ENCODE assay signal across 18 cellular contexts in genomic region chr3:29406433-29406832, GRCh38.
DNase-seq lines count a peak whose midpoint lies in the region; ATAC-seq, FAIRE-seq and TF ChIP-seq lines count a peak whose summit lies in the region.
"Had no signal": no experiment of that assay in that cellular context is flagged by ENCODE, and none has a peak within 500 bp of the region (broad histone marks: within the 10 kb centered on the region; RNA-seq: fewer than 3 reads in every experiment).

No MANE protein-coding gene starts in this region.

- peaks cover 12 to 19% of the 10 kb centered on the region in 2 experiments for H3K36me3 ChIP-seq in SK-N-SH (replicated peaks in 1 of 2; ENCODE audit: control insufficient read depth in 1 of 2, insufficient read depth in 2 of 2, low read length in 1 of 2)
- H3K36me3 ChIP-seq in psoas muscle (ENCODE audit: insufficient read depth in 1 of 2, low read depth in 1 of 2) = no peaks in the 10 kb centered on the region
- H3K36me3 ChIP-seq in HepG2 (replicated peaks in 1 of 2; ENCODE audit: control insufficient read depth in 1 of 2, insufficient read depth in 2 of 2, low read length in 2 of 2) = no peaks in the 10 kb centered on the region

- no peak overlapping the region for H2AFZ ChIP-seq in SK-N-SH (ENCODE audit: low read depth)
- no peak overlapping the region for H2AFZ ChIP-seq in HepG2 (ENCODE audit: low read length)

- in situ Hi-C loops in HepG2 (cut with HindIII; ENCODE audit: extremely low pct_ligation_motif_present, low pct_unique_long_range_greater_than_20kb) = no loop called here

- no peak for TF ChIP-seq POLR2A in HepG2 (IDR thresholded peaks at IDR 0.05; ENCODE audit: insufficient read depth in 1 of 2, low read depth in 2 of 2, low read length in 2 of 2)

- peak; percentile 45 to 83 (median 66) for ATAC-seq in psoas muscle
- ATAC-seq in HepG2 = no peak
- no peak for ATAC-seq in GM19452 (IDR thresholded peaks at IDR 0.05; ENCODE audit: unreplicated experiment)
- ATAC-seq: Panc1 had no signal

- H3K4me1 ChIP-seq in SK-N-SH (ENCODE audit: control insufficient read depth in 1 of 2, insufficient read depth in 2 of 2, low read depth in 1 of 2, low read length in 1 of 2) = peaks cover 22 to 25% of the 10 kb centered on the region in 2 experiments; a peak in 3 of 4 replicates
- peaks cover 56% of the 10 kb centered on the region for H3K4me1 ChIP-seq in psoas muscle
- no peaks in the 10 kb centered on the region for H3K4me1 ChIP-seq in HepG2 (ENCODE audit: insufficient read depth, low read length)

- H3K9me3 ChIP-seq in SK-N-SH (no peaks in the 10 kb centered on the region), psoas muscle (no peaks in the 10 kb centered on the region), HepG2 (ENCODE audit: low read length) (no peaks in the 10 kb centered on the region)
- H3K9me3 ChIP-seq: SJSA1 had no signal

- no peaks in the 10 kb centered on the region for H3K9me2 ChIP-seq in SK-N-SH

- no peak overlapping the region for H3K4me3 ChIP-seq in SK-N-SH (ENCODE audit: low read depth in 2 of 2, low read length in 1 of 2)
- H3K4me3 ChIP-seq in psoas muscle = peak overlapping the region; percentile 30
- H3K4me3 ChIP-seq in HepG2 (replicated peaks in 1 of 3; ENCODE audit: insufficient read depth in 1 of 3, low read depth in 2 of 3, low read length in 3 of 3) = no peak overlapping the region
- H3K4me3 ChIP-seq: SJSA1 had no signal

- no TSS peak for BruUV-seq in HepG2 (replicated peaks; lab: Mats Ljungman, UMichigan)

- H3K4me2 ChIP-seq in SK-N-SH = peak overlapping the region; percentile 41
- H3K4me2 ChIP-seq in HepG2 (ENCODE audit: low read depth, low read length) = no peak overlapping the region

- TF ChIP-seq RAD21 in SK-N-SH (IDR thresholded peaks at IDR 0.05; ENCODE audit: low read length) (no peak), HepG2 (CRISPR knock-in tag; IDR thresholded peaks at IDR 0.05) (no peak)

- POLR2A ChIA-PET in SK-N-SH (lab: Yijun Ruan, JAX) (no interaction called here), HepG2 (lab: Yijun Ruan, JAX) (no interaction called here)

- H3K27me3 ChIP-seq in SK-N-SH (ENCODE audit: insufficient read depth) (no peaks in the 10 kb centered on the region), psoas muscle (ENCODE audit: insufficient read depth in 3 of 3, low read length in 2 of 3) (no peaks in the 10 kb centered on the region), HepG2 (ENCODE audit: control insufficient read depth in 1 of 2, insufficient read depth in 2 of 2, low read length in 2 of 2) (no peaks in the 10 kb centered on the region)
- H3K27me3 ChIP-seq: SJSA1 had no signal

- H4K20me1 ChIP-seq in SK-N-SH (ENCODE audit: insufficient read depth) = no peaks in the 10 kb centered on the region
- H4K20me1 ChIP-seq in HepG2 (ENCODE audit: insufficient read depth, low read length) = no peaks in the 10 kb centered on the region

- H3K9ac ChIP-seq in SK-N-SH (no peak overlapping the region), HepG2 (ENCODE audit: insufficient read depth, low read depth, low read length) (no peak overlapping the region)

- TF ChIP-seq CTCF in SK-N-SH (IDR thresholded peaks at IDR 0.05) (no peak), psoas muscle (IDR thresholded peaks at IDR 0.05) (no peak), HepG2 (CRISPR knock-in tag; IDR thresholded peaks at IDR 0.05) (no peak)

- H3F3A ChIP-seq in SK-N-SH (replicated peaks; ENCODE audit: insufficient read depth) = no peaks in the 10 kb centered on the region

- CTCF ChIA-PET in SK-N-SH (lab: Yijun Ruan, JAX) (interaction anchor here (1.3 kb wide), 1 partner anchor 8 kb away, joined by 3 read pairs; no protein-coding TSS in a partner anchor), HepG2 (lab: Yijun Ruan, JAX; ENCODE audit: low intra/inter-chr PET ratio, low total read pairs) (no interaction called here)

- H3K27ac ChIP-seq in SK-N-SH (ENCODE audit: low read depth in 2 of 2, low read length in 1 of 2) (peak overlapping the region in 1 of 2 experiments; percentile 89; a peak in 2 of 4 replicates), psoas muscle (peak overlapping the region; percentile 10), HepG2 (ENCODE audit: extremely low read length, insufficient read depth, low read length) (no peak overlapping the region)
- H3K27ac ChIP-seq: C4-2B, HL-60, SJSA1 had no signal

- H3K79me2 ChIP-seq in SK-N-SH (ENCODE audit: insufficient read depth) = peaks cover 62% of the 10 kb centered on the region
- no peaks in the 10 kb centered on the region for H3K79me2 ChIP-seq in HepG2 (ENCODE audit: insufficient read depth, low read length)

- intact Hi-C loops in psoas muscle (cut with DNase I) = no loop called here
- intact Hi-C loops in HepG2 (cut with micrococcal nuclease; ENCODE audit: unreplicated experiment) = no loop called here

- FAIRE-seq in G401.6 (lab: Jason Lieb, UNC) (peak; percentile 82), HepG2 (lab: Jason Lieb, UNC) (no peak)
- FAIRE-seq: D721Med had no signal

- no peak for DNase-seq in SK-N-SH
- DNase-seq in fibroblast of peridontal ligament (ENCODE audit: extremely low read depth) = peak; percentile 48
- no peak for DNase-seq in psoas muscle
- DNase-seq in HepG2 (ENCODE audit: low spot score) = no peak
- no peak for DNase-seq in NCI-H345 treated with DMSO at 0.1 percent for 48 hours (lab: John Stamatoyannopoulos, UW; ENCODE audit: unreplicated experiment)
- DNase-seq: ACHN, H9, Karpas-422, NCI-H146, NCI-H2029 treated with DMSO at 0.1 percent for 48 hours, NCI-H510A had no signal

- no peak for TF ChIP-seq EP300 in SK-N-SH (IDR thresholded peaks at IDR 0.05; ENCODE audit: borderline replicate concordance in 1 of 2, low read depth in 1 of 2, low read length in 1 of 2)
- no peak for TF ChIP-seq EP300 in HepG2 (IDR thresholded peaks at IDR 0.05; ENCODE audit: low read depth in 2 of 2, low read length in 2 of 2)
- TF ChIP-seq EP300 in HepG2 (CRISPR knock-in tag; IDR thresholded peaks at IDR 0.05; ENCODE audit: borderline replicate concordance) = no peak

TF ChIP-seq in SK-N-SH, 30 proteins besides CTCF, POLR2A, EP300 and RAD21:
- TF ChIP-seq MAX (IDR thresholded peaks at IDR 0.05; ENCODE audit: low read depth) = no peak
- TF ChIP-seq TEAD4 (IDR thresholded peaks at IDR 0.05; ENCODE audit: borderline replicate concordance, insufficient read depth) = no peak
- TF ChIP-seq FOXJ3 (CRISPR knock-in tag; IDR thresholded peaks at IDR 0.05) = no peak
- TF ChIP-seq JUND (IDR thresholded peaks at IDR 0.05) = no peak
- no peak for TF ChIP-seq RFX5 (IDR thresholded peaks at IDR 0.05; ENCODE audit: low read length)
- no peak for TF ChIP-seq FOXM1 (IDR thresholded peaks at IDR 0.05; ENCODE audit: low read depth)
TF ChIP-seq in SK-N-SH: peak in this region for 0.

TF ChIP-seq in HepG2, 621 proteins besides CTCF, POLR2A, EP300 and RAD21:
- TF ChIP-seq GATAD1 (CRISPR knock-in tag; IDR thresholded peaks at IDR 0.05) (no peak), ZFYVE20 (CRISPR knock-in tag; IDR thresholded peaks at IDR 0.05; ENCODE audit: borderline replicate concordance, low read depth) (no peak), HHEX (CRISPR knock-in tag; IDR thresholded peaks at IDR 0.05) (no peak)
TF ChIP-seq in HepG2: peak in this region for 0.

Comparison
In these comparisons a context has a peak if more than half of its experiments do, and no peak if none do; other contexts are left out.
1. ATAC-seq: peak in psoas muscle (4 of 4); none in HepG2 (single experiment) and GM19452 (single experiment).